ENCODE assay signal across 1 cellular context in genomic region chr10:30447125-30447799, GRCh38.
A peak's percentile ranks its signal among the peaks of the same experiment; 100 is the strongest.
TF ChIP-seq lines count a peak whose summit lies in the region.

No MANE protein-coding gene starts in this region.

TF ChIP-seq in GM12878, 131 proteins besides CTCF, POLR2A, EP300 and RAD21 (continued from another document):
- TF ChIP-seq RUNX3 (IDR thresholded peaks at IDR 0.05; ENCODE audit: low read length) (peak; percentile 77), MEF2A (IDR thresholded peaks at IDR 0.05; ENCODE audit: insufficient read depth, low read depth, low read length) (0 out of 2 replicates have a peak, but pooled peaks have one; percentile 27), CREB1 (IDR thresholded peaks at IDR 0.05; ENCODE audit: low read depth) (peak; percentile 75), JUNB (IDR thresholded peaks at IDR 0.05) (peak; percentile 64), POU2F2 (IDR thresholded peaks at IDR 0.05; ENCODE audit: borderline replicate concordance, low read depth, low read length) (no peak), NR2F1 (conservative IDR thresholded peaks at IDR 0.05) (0 out of 2 replicates have a peak, but pooled peaks have one; percentile 20), ATF3 (IDR thresholded peaks at IDR 0.05; ENCODE audit: borderline replicate concordance, extremely low read depth, low read depth, low read length) (no peak)
